Comparison of ENCODE assay signal across 9 cellular contexts in genomic region chr17:73271078-73271477, GRCh38. TPM values are rescaled to one million over a fixed set of nuclear protein-coding genes. Genes with fewer than 3 reads are reported as not detected.
DNase-seq lines count a peak whose midpoint lies in the region; ATAC-seq and TF ChIP-seq lines count a peak whose summit lies in the region.
"Had no signal": no experiment of that assay in that cellular context is flagged by ENCODE, and none has a peak within 500 bp of the region (broad histone marks: within the 10 kb centered on the region; RNA-seq: fewer than 3 reads in every experiment).

No MANE protein-coding gene starts in this region.

- no peak for TF ChIP-seq CTCF in progenitor cell of endocrine pancreas (IDR thresholded peaks at IDR 0.05; ENCODE audit: unreplicated experiment)

- H3K4me3 Mint-ChIP-seq in progenitor cell of endocrine pancreas (ENCODE audit: low read depth): no peak overlapping the region

- DNase-seq in NCI-H1436 (lab: John Stamatoyannopoulos, UW) (peak; percentile 85), progenitor cell of endocrine pancreas (ENCODE audit: low spot score, unreplicated experiment) (no peak), kidney glomerular epithelial cell (lab: John Stamatoyannopoulos, UW) (no peak), NCI-H1930 (lab: John Stamatoyannopoulos, UW) (no peak)
- DNase-seq in activated CD4-positive, alpha-beta T cell treated with anti-CD3 and anti-CD28 coated beads, Interleukin-2, amount 50 U/mL, for 4 hours: no peak
- DNase-seq: OCI-M1 had no signal

- H3K9me3 Mint-ChIP-seq in progenitor cell of endocrine pancreas (ENCODE audit: low read depth): no peaks in the 10 kb centered on the region

- H3K27me3 Mint-ChIP-seq in progenitor cell of endocrine pancreas: no peaks in the 10 kb centered on the region

- no peaks in the 10 kb centered on the region for H3K36me3 Mint-ChIP-seq in progenitor cell of endocrine pancreas (ENCODE audit: insufficient read depth)

- H3K27ac Mint-ChIP-seq in progenitor cell of endocrine pancreas: peak overlapping the region; percentile 62

- ATAC-seq in GM19324 (IDR thresholded peaks at IDR 0.05; ENCODE audit: low FRiP score, unreplicated experiment) (peak; percentile 91), HG02884 (IDR thresholded peaks at IDR 0.05; ENCODE audit: unreplicated experiment) (peak; percentile 98)

- H3K4me1 Mint-ChIP-seq in progenitor cell of endocrine pancreas (ENCODE audit: low read depth): peaks cover 21% of the 10 kb centered on the region

RNA-seq across cellular contexts. Expression of gene CPSF4L, which starts 9.4 kb away (rescaled TPM):
- total RNA-seq in progenitor cell of endocrine pancreas: 0.33 TPM in 1 of 2 replicates, not detected in the other
- total RNA-seq: lung had no signal

RNA-seq across cellular contexts. Expression of gene CDC42EP4, which starts 40.7 kb away (rescaled TPM):
- total RNA-seq in progenitor cell of endocrine pancreas: 66.0 and 77.9 TPM in 2 replicates
